7 cellular contexts compared by ENCODE assay signal in the genomic region with DNA sequence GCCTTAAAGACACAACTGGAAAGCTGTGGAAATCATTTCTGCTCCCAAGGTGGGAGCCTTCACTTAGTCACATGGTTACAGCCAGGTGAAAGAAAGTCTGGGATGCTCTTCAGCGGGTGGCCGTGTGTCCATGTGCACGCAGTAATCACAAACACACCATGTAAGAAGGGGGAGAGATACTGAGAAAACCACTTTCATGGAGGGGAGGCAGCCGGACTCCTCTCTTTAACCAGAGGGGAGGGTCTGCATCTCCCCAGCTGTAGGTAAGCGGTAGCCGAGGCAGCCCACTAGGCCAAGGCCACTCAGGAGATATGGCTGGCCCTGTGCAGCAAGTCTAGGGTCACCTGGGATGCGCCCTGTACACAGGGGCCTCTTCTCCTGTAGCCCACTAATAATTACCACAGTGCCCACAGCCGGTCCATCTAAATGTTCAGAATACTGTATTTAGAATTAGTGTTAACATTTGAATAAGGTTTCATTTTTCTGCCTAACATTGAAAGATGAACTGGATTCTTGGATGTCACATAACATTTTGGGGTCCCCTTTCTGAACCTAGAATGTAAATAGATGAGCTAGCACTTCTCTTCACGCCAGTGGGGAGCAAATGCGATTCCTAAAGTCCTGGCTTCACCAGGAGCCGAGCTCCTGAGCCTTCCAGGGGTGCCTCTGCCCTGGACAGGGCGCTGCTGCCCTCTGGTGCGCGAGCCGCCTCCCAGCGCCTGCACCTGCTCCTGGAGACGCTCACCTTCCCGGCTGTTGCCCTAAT. TPM values are rescaled to one million over a fixed set of nuclear protein-coding genes. Genes with fewer than 3 reads are reported as not detected.
A peak's percentile ranks its signal among the peaks of the same experiment; 100 is the strongest.
DNase-seq lines count a peak whose midpoint lies in the region; ATAC-seq and TF ChIP-seq lines count a peak whose summit lies in the region.

No MANE protein-coding gene starts in this region.

- H3K27me3 ChIP-seq in neuronal stem cell (ENCODE audit: control insufficient read depth in 3 of 3, insufficient read depth in 3 of 3, low read depth in 1 of 3, low read length in 3 of 3): peaks cover 0 to 5% (median 0%) of the 10 kb centered on the region in 3 experiments

- no peak overlapping the region for H4K91ac ChIP-seq in neuronal stem cell (ENCODE audit: low read depth, low read length, poor library complexity)

- H3K14ac ChIP-seq in neuronal stem cell (ENCODE audit: low read length): no peak overlapping the region

- no peak overlapping the region for H2AK5ac ChIP-seq in neuronal stem cell (ENCODE audit: low read depth, low read length)

- H3K4ac ChIP-seq in neuronal stem cell (ENCODE audit: low read length): no peak overlapping the region

- H3K9ac ChIP-seq in neuronal stem cell (ENCODE audit: low read depth, low read length, poor library complexity): no peak overlapping the region

- no peak overlapping the region for H2BK120ac ChIP-seq in neuronal stem cell (ENCODE audit: low read depth, low read length)

- H2BK5ac ChIP-seq in neuronal stem cell (ENCODE audit: low read length): no peak overlapping the region

- DNase-seq in HEK293T (ENCODE audit: extremely low spot score) (peak; percentile 81), NCI-H2029 treated with DMSO at 0.1 percent for 48 hours (lab: John Stamatoyannopoulos, UW) (peak; percentile 36), neuronal stem cell (ENCODE audit: low spot score) (peak; percentile 30)
- peak; percentile 19 to 30 for DNase-seq in activated CD4-positive, alpha-beta T cell treated with anti-CD3 and anti-CD28 coated beads, Interleukin-2, amount 50 U/mL, for 24 hours (ENCODE audit: low read depth in 1 of 2, low spot score in 1 of 2)

- H2BK12ac ChIP-seq in neuronal stem cell (ENCODE audit: low read length): peak overlapping the region; percentile 85

- CTCF ChIA-PET in HEK293T (lab: Yijun Ruan, JAX): interaction anchor here (0.7 to 3.4 kb wide), 9 partner anchors 9 to 367 kb away, joined by 3 to 20 read pairs (median 4); no protein-coding TSS in a partner anchor

- no peak overlapping the region for H3K4me2 ChIP-seq in neuronal stem cell (ENCODE audit: insufficient read depth, low read length, poor library complexity, severe bottlenecking)

- WGBS in neuronal stem cell (ENCODE audit: extremely low coverage in 2 of 2, insufficient read length in 2 of 2, insufficient replicate concordance in 1 of 2), 2 donors: no CpG with 5 or more reads among the region's 18 CpGs

- H3K4me3 ChIP-seq in neuronal stem cell (ENCODE audit: low read length in 2 of 2): no peak overlapping the region

- H3K4me1 ChIP-seq in neuronal stem cell (ENCODE audit: control insufficient read depth in 2 of 2, insufficient read depth in 1 of 2, low read depth in 1 of 2, low read length in 2 of 2): peaks cover 6 to 17% of the 10 kb centered on the region in 2 donors

- no peaks in the 10 kb centered on the region for H3K79me1 ChIP-seq in neuronal stem cell (ENCODE audit: low read depth, low read length)

- peaks cover 0 to 4% of the 10 kb centered on the region in 2 donors for H3K9me3 ChIP-seq in neuronal stem cell (replicated peaks in 1 of 2; ENCODE audit: control insufficient read depth in 2 of 2, insufficient read depth in 1 of 2, low read depth in 1 of 2, low read length in 2 of 2)

- H3K18ac ChIP-seq in neuronal stem cell (ENCODE audit: low read length): peak overlapping the region; percentile 20

- no peak overlapping the region for H3K27ac ChIP-seq in neuronal stem cell (replicated peaks; ENCODE audit: low read length)

- ATAC-seq in esophagus mucosa (peak; percentile 78), GM18517 (IDR thresholded peaks at IDR 0.05; ENCODE audit: unreplicated experiment) (no peak)

- POLR2A ChIA-PET in HEK293T (lab: Yijun Ruan, JAX): no interaction called here

- no peak overlapping the region for H3K23ac ChIP-seq in neuronal stem cell (ENCODE audit: low read depth, low read length, poor library complexity)

- TF ChIP-seq CTCF in GM12874 (IDR thresholded peaks at IDR 0.05; ENCODE audit: insufficient read depth, low read depth, low read length): peak; percentile 91

- no peak overlapping the region for H4K8ac ChIP-seq in neuronal stem cell (ENCODE audit: low read depth, low read length)

- peak overlapping the region; percentile 7 for H2BK15ac ChIP-seq in neuronal stem cell (ENCODE audit: low read length)

- no peak overlapping the region for H2AFZ ChIP-seq in neuronal stem cell (ENCODE audit: low read length)

- H3K36me3 ChIP-seq in neuronal stem cell (replicated peaks in 1 of 2; ENCODE audit: control insufficient read depth in 2 of 2, insufficient read depth in 2 of 2, low read length in 2 of 2): no peaks in the 10 kb centered on the region

TF ChIP-seq in HEK293T, 16 proteins besides CTCF, POLR2A, EP300 and RAD21:
- TF ChIP-seq SUZ12 (IDR thresholded peaks at IDR 0.05) (no peak), L3MBTL2 (conservative IDR thresholded peaks at IDR 0.05) (no peak), CTBP1 (IDR thresholded peaks at IDR 0.05; ENCODE audit: borderline replicate concordance) (no peak), ARNT (IDR thresholded peaks at IDR 0.05) (no peak), FOXM1 (IDR thresholded peaks at IDR 0.05; ENCODE audit: borderline replicate concordance) (no peak), ELF4 (IDR thresholded peaks at IDR 0.05) (no peak), NFRKB (IDR thresholded peaks at IDR 0.05) (no peak), FOXK2 (IDR thresholded peaks at IDR 0.05) (no peak), LEF1 (IDR thresholded peaks at IDR 0.05; ENCODE audit: borderline replicate concordance) (no peak), SP1 (IDR thresholded peaks at IDR 0.05) (no peak)
- TF ChIP-seq, protein P1, sequence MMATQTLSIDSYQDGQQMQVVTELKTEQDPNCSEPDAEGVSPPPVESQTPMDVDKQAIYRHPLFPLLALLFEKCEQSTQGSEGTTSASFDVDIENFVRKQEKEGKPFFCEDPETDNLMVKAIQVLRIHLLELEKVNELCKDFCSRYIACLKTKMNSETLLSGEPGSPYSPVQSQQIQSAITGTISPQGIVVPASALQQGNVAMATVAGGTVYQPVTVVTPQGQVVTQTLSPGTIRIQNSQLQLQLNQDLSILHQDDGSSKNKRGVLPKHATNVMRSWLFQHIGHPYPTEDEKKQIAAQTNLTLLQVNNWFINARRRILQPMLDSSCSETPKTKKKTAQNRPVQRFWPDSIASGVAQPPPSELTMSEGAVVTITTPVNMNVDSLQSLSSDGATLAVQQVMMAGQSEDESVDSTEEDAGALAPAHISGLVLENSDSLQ (IDR thresholded peaks at IDR 0.05): no peak

RNA-seq across cellular contexts. Expression of a gene that starts 15.9 kb away (rescaled TPM):
- not detected for total RNA-seq in esophagus mucosa
- not detected for polyA plus RNA-seq in neuronal stem cell (2013, experiment 1 of 2)
- not detected for polyA plus RNA-seq in neuronal stem cell (2013, experiment 2 of 2)

RNA-seq across cellular contexts. Expression of a gene that starts 19.0 kb away (rescaled TPM):
- total RNA-seq in esophagus mucosa: not detected
- polyA plus RNA-seq in neuronal stem cell (2013, experiment 1 of 2): not detected
- not detected for polyA plus RNA-seq in neuronal stem cell (2013, experiment 2 of 2)

Comparison
In these comparisons a context has a peak if more than half of its experiments do, and no peak if none do; other contexts are left out.
1. DNase-seq: peak in every context shown above with its lines; median percentile 81 in HEK293T; 36 in NCI-H2029 treated with DMSO at 0.1 percent for 48 hours; 30 in neuronal stem cell; 24 in activated CD4-positive, alpha-beta T cell treated with anti-CD3 and anti-CD28 coated beads, Interleukin-2, amount 50 U/mL, for 24 hours.